1 cellular context compared by ENCODE assay signal in the genomic region with DNA sequence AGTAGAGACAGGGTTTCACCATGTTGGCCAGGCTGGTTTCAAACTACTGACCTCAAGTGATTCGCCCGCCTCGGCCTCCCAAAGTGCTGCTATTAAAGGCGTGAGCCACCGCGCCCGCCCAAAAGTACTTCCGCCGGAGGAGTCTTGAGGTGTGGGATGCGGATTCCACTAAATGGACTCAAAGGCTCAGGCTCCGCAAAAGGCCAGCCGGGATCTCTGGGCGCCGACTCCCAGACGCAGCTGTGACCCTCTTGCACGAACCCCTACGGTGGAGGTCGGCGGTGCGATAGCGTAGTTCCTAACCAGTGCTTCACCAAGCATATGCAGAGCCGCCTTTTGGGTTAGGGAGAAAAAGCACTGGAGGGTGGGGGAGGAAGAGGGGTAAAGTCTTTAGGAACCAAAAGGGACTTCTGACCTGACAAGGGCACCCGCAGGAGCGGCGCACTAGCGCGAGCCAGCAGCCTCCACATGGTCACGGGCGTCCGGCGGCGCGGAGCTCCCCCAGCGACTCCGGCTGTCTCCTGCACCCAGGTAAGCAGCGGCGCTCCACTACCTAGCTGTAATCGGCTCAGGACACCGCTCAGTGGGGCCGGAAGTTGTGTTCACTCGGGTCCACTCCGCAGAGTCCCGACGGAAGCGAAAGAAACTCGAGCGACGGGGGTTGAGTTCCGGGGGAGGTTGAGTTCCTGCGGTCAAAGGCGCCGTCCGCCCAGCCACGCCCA.
TF ChIP-seq lines count a peak whose summit lies in the region.

A gene (minus strand): TSS at position 590 of the 722 bp plus-strand sequence. CDS start 120 bp downstream, at position 470.

TF ChIP-seq in K562, 482 proteins besides CTCF, POLR2A, EP300 and RAD21 (continued from another document and continues in another):
- TF ChIP-seq, protein P1, sequence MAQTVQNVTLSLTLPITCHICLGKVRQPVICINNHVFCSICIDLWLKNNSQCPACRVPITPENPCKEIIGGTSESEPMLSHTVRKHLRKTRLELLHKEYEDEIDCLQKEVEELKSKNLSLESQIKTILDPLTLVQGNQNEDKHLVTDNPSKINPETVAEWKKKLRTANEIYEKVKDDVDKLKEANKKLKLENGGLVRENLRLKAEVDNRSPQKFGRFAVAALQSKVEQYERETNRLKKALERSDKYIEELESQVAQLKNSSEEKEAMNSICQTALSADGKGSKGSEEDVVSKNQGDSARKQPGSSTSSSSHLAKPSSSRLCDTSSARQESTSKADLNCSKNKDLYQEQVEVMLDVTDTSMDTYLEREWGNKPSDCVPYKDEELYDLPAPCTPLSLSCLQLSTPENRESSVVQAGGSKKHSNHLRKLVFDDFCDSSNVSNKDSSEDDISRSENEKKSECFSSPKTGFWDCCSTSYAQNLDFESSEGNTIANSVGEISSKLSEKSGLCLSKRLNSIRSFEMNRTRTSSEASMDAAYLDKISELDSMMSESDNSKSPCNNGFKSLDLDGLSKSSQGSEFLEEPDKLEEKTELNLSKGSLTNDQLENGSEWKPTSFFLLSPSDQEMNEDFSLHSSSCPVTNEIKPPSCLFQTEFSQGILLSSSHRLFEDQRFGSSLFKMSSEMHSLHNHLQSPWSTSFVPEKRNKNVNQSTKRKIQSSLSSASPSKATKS (CRISPR knock-in tag; IDR thresholded peaks at IDR 0.05), result 0 out of 2 replicates have a peak, but pooled peaks have one; percentile 4
- TF ChIP-seq KLF10 (CRISPR knock-in tag; IDR thresholded peaks at IDR 0.05) (no peak), PCBP2 (IDR thresholded peaks at IDR 0.05; ENCODE audit: low read depth, low read length, poor library complexity, severe bottlenecking) (no peak), MTA2 (IDR thresholded peaks at IDR 0.05; ENCODE audit: low read depth) (no peak), ZBTB8A (IDR thresholded peaks at IDR 0.05; ENCODE audit: partially characterized antibody) (no peak), ZNF75A (CRISPR knock-in tag; IDR thresholded peaks at IDR 0.05) (0 out of 2 replicates have a peak, but pooled peaks have one; percentile 26), ZKSCAN8 (CRISPR knock-in tag; IDR thresholded peaks at IDR 0.05) (no peak), ELF4 (CRISPR knock-in tag; IDR thresholded peaks at IDR 0.05) (no peak), BDP1 (IDR thresholded peaks at IDR 0.05; ENCODE audit: insufficient read depth, insufficient read length) (no peak), NFE2L1 (tag; IDR thresholded peaks at IDR 0.05; ENCODE audit: borderline replicate concordance, low read depth) (no peak), NBN (IDR thresholded peaks at IDR 0.05; ENCODE audit: low read depth) (0 out of 2 replicates have a peak, but pooled peaks have one; percentile 56), ZNF282 (CRISPR knock-in tag; IDR thresholded peaks at IDR 0.05) (no peak), GTF2F1 (IDR thresholded peaks at IDR 0.05; ENCODE audit: low read depth, low read length) (no peak), CHD1 (IDR thresholded peaks at IDR 0.05; ENCODE audit: low read length) (peak; percentile 44), ETV5 (CRISPR knock-in tag; IDR thresholded peaks at IDR 0.05; ENCODE audit: low read depth) (peak; percentile 82), ZBED1 (IDR thresholded peaks at IDR 0.05) (peak; percentile 46; the same call in 1 of the 2 replicates), ZNF668 (CRISPR knock-in tag; IDR thresholded peaks at IDR 0.05) (no peak), ETV1 (tag; conservative IDR thresholded peaks at IDR 0.05; ENCODE audit: low read depth) (peak; percentile 67), ZNF644 (tag; IDR thresholded peaks at IDR 0.05; ENCODE audit: low read depth) (no peak), DIDO1 (tag; IDR thresholded peaks at IDR 0.05; ENCODE audit: low read depth) (peak; percentile 95), ZNF316 (IDR thresholded peaks at IDR 0.05) (no peak), SRSF3 (IDR thresholded peaks at IDR 0.05; ENCODE audit: insufficient read depth, low read length) (no peak), PRPF4 (IDR thresholded peaks at IDR 0.05; ENCODE audit: insufficient read depth, low read depth, low read length, poor library complexity, severe bottlenecking) (no peak), OTX1 (CRISPR knock-in tag; IDR thresholded peaks at IDR 0.05) (peak; percentile 31; the same call in 1 of the 2 replicates), TARDBP (IDR thresholded peaks at IDR 0.05) (no peak), MEF2D (tag; conservative IDR thresholded peaks at IDR 0.05; ENCODE audit: low read depth) (0 out of 2 replicates have a peak, but pooled peaks have one; percentile 28), CBFB (CRISPR knock-in tag; IDR thresholded peaks at IDR 0.05) (peak; percentile 96), ARNT (IDR thresholded peaks at IDR 0.05) (peak; percentile 42 to 56; a peak in 1 of 4 replicates), ESRRB (CRISPR knock-in tag; IDR thresholded peaks at IDR 0.05; ENCODE audit: borderline replicate concordance) (no peak), SMARCA4 (IDR thresholded peaks at IDR 0.05) (no peak), ZNF224 (CRISPR knock-in tag; IDR thresholded peaks at IDR 0.05) (no peak), FOXJ3 (CRISPR knock-in tag; IDR thresholded peaks at IDR 0.05) (no peak), ZNF165 (CRISPR knock-in tag; IDR thresholded peaks at IDR 0.05; ENCODE audit: borderline replicate concordance) (no peak), SETDB1 (IDR thresholded peaks at IDR 0.05; ENCODE audit: low read length) (no peak), BRD9 (IDR thresholded peaks at IDR 0.05; ENCODE audit: low read depth, partially characterized antibody) (no peak), E2F3 (CRISPR knock-in tag; IDR thresholded peaks at IDR 0.05) (0 out of 2 replicates have a peak, but pooled peaks have one; percentile 28), FOSL1 (tag; conservative IDR thresholded peaks at IDR 0.05) (peak; percentile 46; the same call in 1 of the 2 replicates), BRCA1 (IDR thresholded peaks at IDR 0.05) (no peak), BRCA1 (CRISPR knock-in tag; IDR thresholded peaks at IDR 0.05) (no peak), MIER1 (IDR thresholded peaks at IDR 0.05; ENCODE audit: low read depth) (no peak; the same call in 1 of the 2 replicates), KAT8 (IDR thresholded peaks at IDR 0.05; ENCODE audit: low read depth) (no peak), CHCHD3 (CRISPR knock-in tag; IDR thresholded peaks at IDR 0.05) (no peak)
- TF ChIP-seq, protein P2, sequence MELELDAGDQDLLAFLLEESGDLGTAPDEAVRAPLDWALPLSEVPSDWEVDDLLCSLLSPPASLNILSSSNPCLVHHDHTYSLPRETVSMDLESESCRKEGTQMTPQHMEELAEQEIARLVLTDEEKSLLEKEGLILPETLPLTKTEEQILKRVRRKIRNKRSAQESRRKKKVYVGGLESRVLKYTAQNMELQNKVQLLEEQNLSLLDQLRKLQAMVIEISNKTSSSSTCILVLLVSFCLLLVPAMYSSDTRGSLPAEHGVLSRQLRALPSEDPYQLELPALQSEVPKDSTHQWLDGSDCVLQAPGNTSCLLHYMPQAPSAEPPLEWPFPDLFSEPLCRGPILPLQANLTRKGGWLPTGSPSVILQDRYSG (tag; conservative IDR thresholded peaks at IDR 0.05; ENCODE audit: low read depth), result 0 out of 2 replicates have a peak, but pooled peaks have one; percentile 24
- TF ChIP-seq, protein P3, sequence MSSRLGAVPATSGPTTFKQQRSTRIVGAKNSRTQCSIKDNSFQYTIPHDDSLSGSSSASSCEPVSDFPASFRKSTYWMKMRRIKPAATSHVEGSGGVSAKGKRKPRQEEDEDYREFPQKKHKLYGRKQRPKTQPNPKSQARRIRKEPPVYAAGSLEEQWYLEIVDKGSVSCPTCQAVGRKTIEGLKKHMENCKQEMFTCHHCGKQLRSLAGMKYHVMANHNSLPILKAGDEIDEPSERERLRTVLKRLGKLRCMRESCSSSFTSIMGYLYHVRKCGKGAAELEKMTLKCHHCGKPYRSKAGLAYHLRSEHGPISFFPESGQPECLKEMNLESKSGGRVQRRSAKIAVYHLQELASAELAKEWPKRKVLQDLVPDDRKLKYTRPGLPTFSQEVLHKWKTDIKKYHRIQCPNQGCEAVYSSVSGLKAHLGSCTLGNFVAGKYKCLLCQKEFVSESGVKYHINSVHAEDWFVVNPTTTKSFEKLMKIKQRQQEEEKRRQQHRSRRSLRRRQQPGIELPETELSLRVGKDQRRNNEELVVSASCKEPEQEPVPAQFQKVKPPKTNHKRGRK (tag; IDR thresholded peaks at IDR 0.05), result no peak
- TF ChIP-seq, protein P4, sequence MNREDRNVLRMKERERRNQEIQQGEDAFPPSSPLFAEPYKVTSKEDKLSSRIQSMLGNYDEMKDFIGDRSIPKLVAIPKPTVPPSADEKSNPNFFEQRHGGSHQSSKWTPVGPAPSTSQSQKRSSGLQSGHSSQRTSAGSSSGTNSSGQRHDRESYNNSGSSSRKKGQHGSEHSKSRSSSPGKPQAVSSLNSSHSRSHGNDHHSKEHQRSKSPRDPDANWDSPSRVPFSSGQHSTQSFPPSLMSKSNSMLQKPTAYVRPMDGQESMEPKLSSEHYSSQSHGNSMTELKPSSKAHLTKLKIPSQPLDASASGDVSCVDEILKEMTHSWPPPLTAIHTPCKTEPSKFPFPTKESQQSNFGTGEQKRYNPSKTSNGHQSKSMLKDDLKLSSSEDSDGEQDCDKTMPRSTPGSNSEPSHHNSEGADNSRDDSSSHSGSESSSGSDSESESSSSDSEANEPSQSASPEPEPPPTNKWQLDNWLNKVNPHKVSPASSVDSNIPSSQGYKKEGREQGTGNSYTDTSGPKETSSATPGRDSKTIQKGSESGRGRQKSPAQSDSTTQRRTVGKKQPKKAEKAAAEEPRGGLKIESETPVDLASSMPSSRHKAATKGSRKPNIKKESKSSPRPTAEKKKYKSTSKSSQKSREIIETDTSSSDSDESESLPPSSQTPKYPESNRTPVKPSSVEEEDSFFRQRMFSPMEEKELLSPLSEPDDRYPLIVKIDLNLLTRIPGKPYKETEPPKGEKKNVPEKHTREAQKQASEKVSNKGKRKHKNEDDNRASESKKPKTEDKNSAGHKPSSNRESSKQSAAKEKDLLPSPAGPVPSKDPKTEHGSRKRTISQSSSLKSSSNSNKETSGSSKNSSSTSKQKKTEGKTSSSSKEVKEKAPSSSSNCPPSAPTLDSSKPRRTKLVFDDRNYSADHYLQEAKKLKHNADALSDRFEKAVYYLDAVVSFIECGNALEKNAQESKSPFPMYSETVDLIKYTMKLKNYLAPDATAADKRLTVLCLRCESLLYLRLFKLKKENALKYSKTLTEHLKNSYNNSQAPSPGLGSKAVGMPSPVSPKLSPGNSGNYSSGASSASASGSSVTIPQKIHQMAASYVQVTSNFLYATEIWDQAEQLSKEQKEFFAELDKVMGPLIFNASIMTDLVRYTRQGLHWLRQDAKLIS (CRISPR knock-in tag; IDR thresholded peaks at IDR 0.05), result 0 out of 2 replicates have a peak, but pooled peaks have one; percentile 61
- TF ChIP-seq, protein P5, sequence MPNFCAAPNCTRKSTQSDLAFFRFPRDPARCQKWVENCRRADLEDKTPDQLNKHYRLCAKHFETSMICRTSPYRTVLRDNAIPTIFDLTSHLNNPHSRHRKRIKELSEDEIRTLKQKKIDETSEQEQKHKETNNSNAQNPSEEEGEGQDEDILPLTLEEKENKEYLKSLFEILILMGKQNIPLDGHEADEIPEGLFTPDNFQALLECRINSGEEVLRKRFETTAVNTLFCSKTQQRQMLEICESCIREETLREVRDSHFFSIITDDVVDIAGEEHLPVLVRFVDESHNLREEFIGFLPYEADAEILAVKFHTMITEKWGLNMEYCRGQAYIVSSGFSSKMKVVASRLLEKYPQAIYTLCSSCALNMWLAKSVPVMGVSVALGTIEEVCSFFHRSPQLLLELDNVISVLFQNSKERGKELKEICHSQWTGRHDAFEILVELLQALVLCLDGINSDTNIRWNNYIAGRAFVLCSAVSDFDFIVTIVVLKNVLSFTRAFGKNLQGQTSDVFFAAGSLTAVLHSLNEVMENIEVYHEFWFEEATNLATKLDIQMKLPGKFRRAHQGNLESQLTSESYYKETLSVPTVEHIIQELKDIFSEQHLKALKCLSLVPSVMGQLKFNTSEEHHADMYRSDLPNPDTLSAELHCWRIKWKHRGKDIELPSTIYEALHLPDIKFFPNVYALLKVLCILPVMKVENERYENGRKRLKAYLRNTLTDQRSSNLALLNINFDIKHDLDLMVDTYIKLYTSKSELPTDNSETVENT (CRISPR knock-in tag; IDR thresholded peaks at IDR 0.05), result peak; percentile 84
- TF ChIP-seq, protein P6, sequence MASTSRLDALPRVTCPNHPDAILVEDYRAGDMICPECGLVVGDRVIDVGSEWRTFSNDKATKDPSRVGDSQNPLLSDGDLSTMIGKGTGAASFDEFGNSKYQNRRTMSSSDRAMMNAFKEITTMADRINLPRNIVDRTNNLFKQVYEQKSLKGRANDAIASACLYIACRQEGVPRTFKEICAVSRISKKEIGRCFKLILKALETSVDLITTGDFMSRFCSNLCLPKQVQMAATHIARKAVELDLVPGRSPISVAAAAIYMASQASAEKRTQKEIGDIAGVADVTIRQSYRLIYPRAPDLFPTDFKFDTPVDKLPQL (IDR thresholded peaks at IDR 0.05; ENCODE audit: extremely low read depth, insufficient read length), result no peak
- TF ChIP-seq, protein P7, sequence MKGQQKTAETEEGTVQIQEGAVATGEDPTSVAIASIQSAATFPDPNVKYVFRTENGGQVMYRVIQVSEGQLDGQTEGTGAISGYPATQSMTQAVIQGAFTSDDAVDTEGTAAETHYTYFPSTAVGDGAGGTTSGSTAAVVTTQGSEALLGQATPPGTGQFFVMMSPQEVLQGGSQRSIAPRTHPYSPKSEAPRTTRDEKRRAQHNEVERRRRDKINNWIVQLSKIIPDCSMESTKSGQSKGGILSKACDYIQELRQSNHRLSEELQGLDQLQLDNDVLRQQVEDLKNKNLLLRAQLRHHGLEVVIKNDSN (CRISPR knock-in tag; IDR thresholded peaks at IDR 0.05), result 0 out of 2 replicates have a peak, but pooled peaks have one; percentile 27
- TF ChIP-seq, protein P8, sequence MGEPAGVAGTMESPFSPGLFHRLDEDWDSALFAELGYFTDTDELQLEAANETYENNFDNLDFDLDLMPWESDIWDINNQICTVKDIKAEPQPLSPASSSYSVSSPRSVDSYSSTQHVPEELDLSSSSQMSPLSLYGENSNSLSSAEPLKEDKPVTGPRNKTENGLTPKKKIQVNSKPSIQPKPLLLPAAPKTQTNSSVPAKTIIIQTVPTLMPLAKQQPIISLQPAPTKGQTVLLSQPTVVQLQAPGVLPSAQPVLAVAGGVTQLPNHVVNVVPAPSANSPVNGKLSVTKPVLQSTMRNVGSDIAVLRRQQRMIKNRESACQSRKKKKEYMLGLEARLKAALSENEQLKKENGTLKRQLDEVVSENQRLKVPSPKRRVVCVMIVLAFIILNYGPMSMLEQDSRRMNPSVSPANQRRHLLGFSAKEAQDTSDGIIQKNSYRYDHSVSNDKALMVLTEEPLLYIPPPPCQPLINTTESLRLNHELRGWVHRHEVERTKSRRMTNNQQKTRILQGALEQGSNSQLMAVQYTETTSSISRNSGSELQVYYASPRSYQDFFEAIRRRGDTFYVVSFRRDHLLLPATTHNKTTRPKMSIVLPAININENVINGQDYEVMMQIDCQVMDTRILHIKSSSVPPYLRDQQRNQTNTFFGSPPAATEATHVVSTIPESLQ (CRISPR knock-in tag; IDR thresholded peaks at IDR 0.05), result 0 out of 2 replicates have a peak, but pooled peaks have one; percentile 34
